21 cellular contexts compared by ENCODE assay signal in genomic region chr16:74570412-74571301, GRCh38. TPM values are rescaled to one million over a fixed set of nuclear protein-coding genes. Genes with fewer than 3 reads are reported as not detected.
DNase-seq lines count a peak whose midpoint lies in the region; ATAC-seq, FAIRE-seq and TF ChIP-seq lines count a peak whose summit lies in the region.
"Had no signal": no experiment of that assay in that cellular context is flagged by ENCODE, and none has a peak within 500 bp of the region (broad histone marks: within the 10 kb centered on the region; RNA-seq: fewer than 3 reads in every experiment).

No MANE protein-coding gene starts in this region.

- H3K4me1 ChIP-seq in GM12878 (ENCODE audit: control insufficient read depth, insufficient read depth, low read length): no peaks in the 10 kb centered on the region
- H3K4me1 ChIP-seq: SJCRH30 had no signal

- H3K9ac ChIP-seq in GM12878 (ENCODE audit: control insufficient read depth, insufficient read depth, low read length): no peak overlapping the region

- CTCF ChIA-PET in GM12878 (lab: Yijun Ruan, JAX): interaction anchor here (0.6 to 1.1 kb wide), 2 partner anchors 8 to 129 kb away, joined by 3 to 4 read pairs; no protein-coding TSS in a partner anchor

- no peak overlapping the region for H3K4me3 ChIP-seq in GM12878
- H3K4me3 ChIP-seq: SJCRH30, vagina had no signal

- BruUV-seq in GM12878 (replicated peaks; lab: Mats Ljungman, UMichigan): no TSS peak

- no peak overlapping the region for H3K4me2 ChIP-seq in GM12878 (ENCODE audit: control insufficient read depth, insufficient read depth)

- POLR2A ChIA-PET in GM12878 (lab: Charles Lee): interaction anchor here (0.7 to 1.1 kb wide), 2 partner anchors 36 to 132 kb away, joined by 3 read pairs; partner anchors contain the start of gene GLG1

- SMC1A ChIA-PET in GM12878 (lab: Charles Lee; ENCODE audit: uncharacterized antibody, unreplicated experiment): interaction anchor here (2.2 kb wide), 1 partner anchor 9 kb away, joined by 5 read pairs; no protein-coding TSS in a partner anchor

- H3K27ac ChIP-seq in GM12878 (ENCODE audit: control insufficient read depth, insufficient read depth): no peak overlapping the region
- H3K27ac ChIP-seq: SJCRH30, vagina had no signal

- peaks cover 0 to 3% of the 10 kb centered on the region in 2 experiments; a peak in 1 of 4 replicates for H3K36me3 ChIP-seq in GM12878 (ENCODE audit: control insufficient read depth in 2 of 2, insufficient read depth in 2 of 2, low read length in 1 of 2)
- H3K36me3 ChIP-seq: SJCRH30, vagina had no signal

- no peak for TF ChIP-seq EP300 in GM12878 (IDR thresholded peaks at IDR 0.05; ENCODE audit: borderline replicate concordance in 1 of 2, control insufficient read depth in 1 of 2, low read depth in 2 of 2, low read length in 2 of 2)

- in situ Hi-C loops in GM12878 (cut with MboI): no loop called here

- TF ChIP-seq RAD21 in GM12878 (IDR thresholded peaks at IDR 0.05; ENCODE audit: insufficient read depth, low read depth, low read length): no peak

- RAD21 ChIA-PET in GM12878 (lab: Charles Lee; ENCODE audit: unreplicated experiment): interaction anchor here (0.7 kb wide), 1 partner anchor 124 kb away, joined by 3 read pairs; no protein-coding TSS in a partner anchor

- TF ChIP-seq CTCF in GM12878 (IDR thresholded peaks at IDR 0.05 in 2 of 3, conservative IDR thresholded peaks at IDR 0.05 in 1 of 3; ENCODE audit: control insufficient read depth in 2 of 3, extremely low read depth in 1 of 3, insufficient read depth in 1 of 3, low read depth in 3 of 3, low read length in 3 of 3): no peak

- TF ChIP-seq POLR2A in GM12878 (IDR thresholded peaks at IDR 0.05; ENCODE audit: low read depth, low read length): no peak

- peaks cover 40% of the 10 kb centered on the region for H3K79me2 ChIP-seq in GM12878 (ENCODE audit: control insufficient read depth, insufficient read depth, low read length)

- no peaks in the 10 kb centered on the region for H3K9me3 ChIP-seq in GM12878 (replicated peaks; ENCODE audit: control insufficient read depth, insufficient read depth, low read length)
- H3K9me3 ChIP-seq: SJCRH30, vagina had no signal

- 90% methylated on average over 5 of the region's 5 CpGs for WGBS in GM12878 (ENCODE audit: insufficient coverage, insufficient replicate concordance, low lambda C conversion rate, missing lambda C conversion rate)

- DNase-seq in left ventricle myocardium superior (no peak), cardiac septum (ENCODE audit: low spot score) (no peak), GM12878 (ENCODE audit: low read depth, low spot score) (no peak), left kidney (ENCODE audit: low read depth, low spot score) (peak; percentile 27), NCI-H1048 (lab: John Stamatoyannopoulos, UW) (no peak), NK-92 (lab: John Stamatoyannopoulos, UW; ENCODE audit: unreplicated experiment) (no peak)
- DNase-seq: activated CD4-positive, alpha-beta T cell treated with anti-CD3 and anti-CD28 coated beads for 1 hour; amniotic stem cell; cerebellar nuclear complex; endodermal cell; NCI-H1092 treated with DMSO at 0.1 percent for 48 hours; NCI-H2107; OCI-M1; SJCRH30 had no signal

- ATAC-seq in left ventricle myocardium superior (peak; percentile 27), GM12878 (no peak), GM21786 (IDR thresholded peaks at IDR 0.05; ENCODE audit: unreplicated experiment) (no peak), GM18511 (IDR thresholded peaks at IDR 0.05; ENCODE audit: unreplicated experiment) (no peak)
- ATAC-seq: sciatic nerve had no signal

- H3K27me3 ChIP-seq in GM12878 (replicated peaks in 1 of 2; ENCODE audit: control insufficient read depth in 2 of 2, insufficient read depth in 2 of 2, low read length in 1 of 2): no peaks in the 10 kb centered on the region
- H3K27me3 ChIP-seq: SJCRH30, vagina had no signal

- intact Hi-C loops in left ventricle myocardium superior (cut with micrococcal nuclease) (no loop called here), cardiac septum (cut with DNase I) (no loop called here), GM12878 (cut with micrococcal nuclease; ENCODE audit: unreplicated experiment) (no loop called here)

- H2AFZ ChIP-seq in GM12878 (ENCODE audit: control insufficient read depth, low read depth, low read length): no peak overlapping the region

- no peak for FAIRE-seq in GM12878 (lab: Jason Lieb, UNC)
- FAIRE-seq: D721Med, G401.6, GM12891 had no signal

- no peaks in the 10 kb centered on the region for H4K20me1 ChIP-seq in GM12878 (ENCODE audit: control insufficient read depth, insufficient read depth)

TF ChIP-seq in GM12878, 131 proteins besides CTCF, POLR2A, EP300 and RAD21:
- TF ChIP-seq CBX5 (IDR thresholded peaks at IDR 0.05; ENCODE audit: low read depth): no peak
- no peak for TF ChIP-seq HDGF (IDR thresholded peaks at IDR 0.05)
- TF ChIP-seq STAT1 (conservative IDR thresholded peaks at IDR 0.05): no peak
- no peak for TF ChIP-seq CBFB (IDR thresholded peaks at IDR 0.05; ENCODE audit: low read depth)
- peak; percentile 11 for TF ChIP-seq BCL3 (IDR thresholded peaks at IDR 0.05; ENCODE audit: borderline replicate concordance, insufficient read depth, low read depth, low read length, poor library complexity, severe bottlenecking)

RNA-seq across cellular contexts. Expression of gene GLG1, which starts 36.3 kb away (rescaled TPM):
- 80.0 TPM for total RNA-seq in left ventricle myocardium superior
- total RNA-seq in cardiac septum: 110 TPM
- 319 and 340 TPM in 2 replicates for total RNA-seq in GM12878 (2013; cell fraction: nucleolus; rRNA removed)
- 27.0 and 31.0 TPM in 2 replicates for total RNA-seq in GM12878 (2014; rRNA removed)
- total RNA-seq in GM12878 (2014; rRNA removed; fragmentation: Illumina TruSeq; extraction: Trizol): 28.5 and 29.0 TPM in 2 replicates
- total RNA-seq in GM12878 (2021): 41.9 and 45.5 TPM in 2 replicates
- 30.1 TPM for polyA plus RNA-seq in GM12878 (2011; ENCODE audit: low read depth)
- polyA plus RNA-seq in GM12878 (2011; rRNA removed): 32.4 and 42.4 TPM in 2 replicates
- 22.5 and 30.2 TPM in 2 replicates for polyA plus RNA-seq in GM12878 (2011; cell fraction: cytosol; rRNA removed)
- polyA plus RNA-seq in GM12878 (2011; cell fraction: nucleus; rRNA removed): 48.5 and 53.6 TPM in 2 replicates
- 42.0 and 45.0 TPM in 2 replicates for polyA plus RNA-seq in GM12878 (2012)
- polyA plus RNA-seq in GM12878 (2014; fragmentation: Illumina TruSeq; extraction: Trizol): 24.3 and 27.4 TPM in 2 replicates
- 1 to 10 TPM; 7.6 to 9.6 TPM for polyA plus RNA-seq in GM12878 (2014; fragmentation: Nextera tagmentation; extraction: Ambion mirVana)
- 22.4 and 24.5 TPM in 2 replicates for polyA plus RNA-seq in GM12878 (2014; rRNA removed)
- polyA plus RNA-seq in GM12878 (2016; fragmentation: Nextera tagmentation; extraction: Ambion mirVana): 10 to 100 TPM; 41.0 to 49.4 TPM
- 72.0 and 85.2 TPM in 2 replicates for polyA minus RNA-seq in GM12878 (2011; rRNA and poly(A)+ RNA removed)
- polyA minus RNA-seq in GM12878 (2011; cell fraction: cytosol; rRNA and poly(A)+ RNA removed): 22.8 and 24.6 TPM in 2 replicates
- 32.6 and 51.8 TPM in 2 replicates for polyA minus RNA-seq in GM12878 (2011; cell fraction: nucleus; rRNA and poly(A)+ RNA removed)
